10 cellular contexts compared by ENCODE assay signal in the genomic region with DNA sequence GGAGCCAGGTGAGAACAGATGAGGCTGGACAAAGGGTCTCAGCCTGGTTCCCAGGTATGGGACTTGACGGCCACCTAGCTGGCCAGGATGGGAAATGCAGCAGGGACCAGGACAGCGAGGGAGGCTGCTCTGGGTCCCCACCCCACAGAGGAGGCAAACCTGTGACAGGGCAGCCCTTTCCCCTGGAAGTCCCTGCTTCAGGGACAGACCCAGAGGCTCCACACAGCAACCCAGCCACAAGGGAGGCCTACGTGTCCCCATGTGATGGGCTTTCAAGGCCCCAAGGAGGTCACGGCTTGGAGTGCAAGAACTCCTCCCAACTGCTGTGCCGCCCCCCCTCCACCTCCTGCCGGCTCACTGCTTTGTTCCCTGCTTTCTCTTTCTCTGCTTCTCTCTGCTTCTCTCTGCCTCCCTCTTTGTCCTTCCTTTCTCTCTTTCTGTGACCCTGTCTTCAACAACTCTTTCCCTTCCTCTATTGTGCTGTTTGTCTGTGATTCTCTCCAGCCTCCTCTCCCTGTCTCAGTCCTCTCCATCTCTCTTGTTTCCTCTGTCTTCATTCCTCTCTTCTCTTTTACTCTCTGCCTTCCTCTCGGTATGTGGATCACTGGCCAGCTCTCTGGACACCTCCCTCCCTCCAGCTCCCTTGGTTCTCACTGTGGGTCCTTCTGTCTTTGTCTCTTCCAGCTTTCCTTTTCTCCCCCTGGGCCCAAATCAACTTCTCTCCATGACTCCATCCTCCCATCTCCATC.
DNase-seq lines count a peak whose midpoint lies in the region; ATAC-seq and TF ChIP-seq lines count a peak whose summit lies in the region.
"Had no signal": no experiment of that assay in that cellular context is flagged by ENCODE, and none has a peak within 500 bp of the region (broad histone marks: within the 10 kb centered on the region; RNA-seq: fewer than 3 reads in every experiment).

No MANE protein-coding gene starts in this region.

- no peak overlapping the region for H3K27ac ChIP-seq in 22Rv1
- H3K27ac ChIP-seq in WERI-Rb-1, result no peak overlapping the region
- H3K27ac ChIP-seq: ascending aorta, SK-N-MC had no signal

- H3K9me3 ChIP-seq in WERI-Rb-1 (ENCODE audit: severe bottlenecking), result no peaks in the 10 kb centered on the region
- H3K9me3 ChIP-seq: ascending aorta had no signal

- DNase-seq in GM12865 (ENCODE audit: low read depth) (no peak), WERI-Rb-1 (peak; percentile 71), kidney glomerular epithelial cell (lab: John Stamatoyannopoulos, UW) (peak; percentile 5), SHP77 (lab: John Stamatoyannopoulos, UW) (no peak), hypothalamus (lab: John Stamatoyannopoulos, UW) (no peak), HUDEP-2 (lab: John Stamatoyannopoulos, UW; ENCODE audit: unreplicated experiment in 76 of 76) (no peak)

- TF ChIP-seq CTCF in 22Rv1 (IDR thresholded peaks at IDR 0.05), result peak; percentile 45
- TF ChIP-seq CTCF in GM12865 (IDR thresholded peaks at IDR 0.05; ENCODE audit: insufficient read depth, low read depth, low read length, missing control alignments), result peak; percentile 22
- TF ChIP-seq CTCF in WERI-Rb-1 (IDR thresholded peaks at IDR 0.05; ENCODE audit: low read depth, low read length), result peak; percentile 83

- H3K27me3 ChIP-seq in WERI-Rb-1 (ENCODE audit: insufficient read depth, low read depth, severe bottlenecking), result no peaks in the 10 kb centered on the region
- H3K27me3 ChIP-seq: ascending aorta had no signal

- ATAC-seq in GM18909 (IDR thresholded peaks at IDR 0.05; ENCODE audit: poor library complexity, unreplicated experiment), result no peak

- H3K4me3 ChIP-seq in GM12865 (ENCODE audit: low read depth, low read length), result no peak overlapping the region
- H3K4me3 ChIP-seq in WERI-Rb-1 (ENCODE audit: low read depth, low read length), result no peak overlapping the region
- H3K4me3 ChIP-seq: ascending aorta, SK-N-MC had no signal

- no peaks in the 10 kb centered on the region for H3K36me3 ChIP-seq in WERI-Rb-1
- H3K36me3 ChIP-seq: ascending aorta had no signal

Comparison
In these comparisons a context has a peak if more than half of its experiments do, and no peak if none do; other contexts are left out.
1. CTCF ChIP-seq: peak in every context shown above with its lines; median percentile 83 in WERI-Rb-1; 45 in 22Rv1; 22 in GM12865.
2. DNase-seq: peak in WERI-Rb-1 (single experiment) and kidney glomerular epithelial cell (single experiment); none in GM12865 (single experiment), SHP77 (0 of 2), hypothalamus (0 of 51) and HUDEP-2 (0 of 76).